ENCODE assay signal across 1 cellular context in genomic region chr12:8554451-8555195, GRCh38.
TF ChIP-seq lines count a peak whose summit lies in the region.

No MANE protein-coding gene starts in this region.

TF ChIP-seq in Ishikawa, 13 proteins besides CTCF, POLR2A, EP300 and RAD21 (continued from another document):
- no peak for TF ChIP-seq REST (IDR thresholded peaks at IDR 0.05; ENCODE audit: low read depth)
- no peak for TF ChIP-seq TCF12 (IDR thresholded peaks at IDR 0.05; ENCODE audit: low read depth)
- no peak for TF ChIP-seq MAX (IDR thresholded peaks at IDR 0.05)
